1 cellular context compared by ENCODE assay signal in genomic region chr10:119216137-119216536, GRCh38.
TF ChIP-seq lines count a peak whose summit lies in the region.

No MANE protein-coding gene starts in this region.

TF ChIP-seq in HepG2, 621 proteins besides CTCF, POLR2A, EP300 and RAD21:
- TF ChIP-seq GATAD2A (CRISPR knock-in tag; IDR thresholded peaks at IDR 0.05): 0 out of 2 replicates have a peak, but pooled peaks have one; percentile 10
- TF ChIP-seq NFE2 (CRISPR knock-in tag; IDR thresholded peaks at IDR 0.05): no peak
- TF ChIP-seq ZMYM2 (CRISPR knock-in tag; IDR thresholded peaks at IDR 0.05): no peak
- 0 out of 2 replicates have a peak, but pooled peaks have one; percentile 18 for TF ChIP-seq FOSL2 (CRISPR knock-in tag; IDR thresholded peaks at IDR 0.05)
